ENCODE assay signal across 10 cellular contexts in the genomic region with DNA sequence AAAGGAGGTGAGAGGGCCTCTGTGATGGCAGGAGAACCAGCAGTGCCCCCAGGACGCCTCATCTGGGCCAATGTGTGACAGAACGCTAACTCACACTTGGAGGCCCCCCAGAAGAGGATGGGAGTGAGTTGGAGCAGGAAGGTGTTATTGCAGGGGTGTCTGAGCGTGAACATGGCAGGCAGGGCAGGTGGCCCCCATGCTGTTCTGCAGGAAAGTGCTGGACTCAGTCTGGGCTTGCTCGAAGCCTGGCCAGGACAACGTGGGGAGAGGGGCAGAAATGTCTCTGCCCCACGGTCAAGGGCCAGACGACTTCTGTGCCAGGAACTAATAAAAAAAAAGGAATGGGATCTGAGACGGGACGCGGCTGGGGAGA. TPM values are rescaled to one million over a fixed set of nuclear protein-coding genes. Genes with fewer than 3 reads are reported as not detected.
DNase-seq lines count a peak whose midpoint lies in the region; ATAC-seq and TF ChIP-seq lines count a peak whose summit lies in the region.
"Had no signal": no experiment of that assay in that cellular context is flagged by ENCODE, and none has a peak within 500 bp of the region (broad histone marks: within the 10 kb centered on the region; RNA-seq: fewer than 3 reads in every experiment).

No MANE protein-coding gene starts in this region.

- no peak overlapping the region for H3K27ac ChIP-seq in CD4-positive, CD25-positive, alpha-beta regulatory T cell (ENCODE audit: insufficient read depth, low read length, poor library complexity, severe bottlenecking)
- H3K27ac ChIP-seq in OCI-LY1 (ENCODE audit: low read depth, low read length, poor library complexity, severe bottlenecking) = no peak overlapping the region
- no peak overlapping the region for H3K27ac ChIP-seq in endodermal cell (ENCODE audit: low read depth, low read length)
- H3K27ac ChIP-seq in ovary = peak overlapping the region; percentile 100
- H3K27ac ChIP-seq: HL-60 had no signal

- 56 to 60% methylated on average over 9 to 10 of the region's 10 CpGs for WGBS in endodermal cell (ENCODE audit: insufficient coverage in 1 of 2, insufficient read length in 1 of 2), 2 experiments
- WGBS in ovary, 3 donors = 57 to 65% (median 60%) methylated on average over 10 of the region's 10 CpGs

- peaks cover 68% of the 10 kb centered on the region for H3K27me3 Mint-ChIP-seq in CD4-positive, CD25-positive, alpha-beta regulatory T cell
- H3K27me3 Mint-ChIP-seq in endodermal cell (ENCODE audit: insufficient read depth) = peaks cover 87% of the 10 kb centered on the region

- no peak for TF ChIP-seq EP300 in ovary (IDR thresholded peaks at IDR 0.05)

- no peaks in the 10 kb centered on the region for H3K9me3 ChIP-seq in CD4-positive, CD25-positive, alpha-beta regulatory T cell (ENCODE audit: control insufficient read depth in 2 of 2, low read length in 2 of 2)
- H3K9me3 ChIP-seq in OCI-LY1 (ENCODE audit: low read length) (no peaks in the 10 kb centered on the region), endodermal cell (ENCODE audit: control insufficient read depth, low read length) (no peaks in the 10 kb centered on the region), ovary (no peaks in the 10 kb centered on the region)
- H3K9me3 ChIP-seq: colonic mucosa had no signal

- peak overlapping the region in 2 of 3 donors; percentile 68 to 85 for H3K27ac Mint-ChIP-seq in CD4-positive, CD25-positive, alpha-beta regulatory T cell
- no peak overlapping the region for H3K27ac Mint-ChIP-seq in endodermal cell

- TF ChIP-seq CTCF in OCI-LY1 (IDR thresholded peaks at IDR 0.05; ENCODE audit: low read length) (no peak), endodermal cell (conservative IDR thresholded peaks at IDR 0.05) (no peak), ovary (IDR thresholded peaks at IDR 0.05) (no peak)

- H3K9me2 ChIP-seq in OCI-LY1 (ENCODE audit: low read depth, low read length) = no peaks in the 10 kb centered on the region

- H4K20me1 ChIP-seq in OCI-LY1 (ENCODE audit: insufficient read depth, low read length) = no peaks in the 10 kb centered on the region

- peaks cover 25% of the 10 kb centered on the region for H3K4me1 ChIP-seq in CD4-positive, CD25-positive, alpha-beta regulatory T cell (ENCODE audit: control insufficient read depth, insufficient read depth, low read length, poor library complexity, severe bottlenecking)
- H3K4me1 ChIP-seq in OCI-LY1 (ENCODE audit: insufficient read depth, low read length, severe bottlenecking) = peaks cover 16% of the 10 kb centered on the region
- no peaks in the 10 kb centered on the region for H3K4me1 ChIP-seq in endodermal cell (ENCODE audit: control insufficient read depth, insufficient read depth, low read length)
- no peaks in the 10 kb centered on the region for H3K4me1 ChIP-seq in ovary (ENCODE audit: insufficient read depth)
- H3K4me1 ChIP-seq: colonic mucosa had no signal

- no peak for DNase-seq in CD4-positive, CD25-positive, alpha-beta regulatory T cell
- DNase-seq in endodermal cell (peak; percentile 51), ovary (peak; percentile 22 to 52 (median 45)), H4 (ENCODE audit: low spot score) (no peak), CD1c-positive myeloid dendritic cell (ENCODE audit: extremely low spot score) (no peak)
- DNase-seq: colonic mucosa had no signal

- no peak for TF ChIP-seq POLR2A in ovary (IDR thresholded peaks at IDR 0.05)

- H3K4me3 ChIP-seq in CD4-positive, CD25-positive, alpha-beta regulatory T cell (ENCODE audit: low read depth, low read length) = peak overlapping the region; percentile 48
- H3K4me3 ChIP-seq in OCI-LY1 (ENCODE audit: low read depth, low read length, poor library complexity, severe bottlenecking) (no peak overlapping the region), endodermal cell (ENCODE audit: low read length) (no peak overlapping the region), ovary (peak overlapping the region; percentile 64)

- H3K27me3 ChIP-seq in CD4-positive, CD25-positive, alpha-beta regulatory T cell (ENCODE audit: control insufficient read depth, insufficient read depth, low read length) = peaks cover 29% of the 10 kb centered on the region
- H3K27me3 ChIP-seq in OCI-LY1 (ENCODE audit: insufficient read depth, low read length) (0 out of 2 replicates have a peak, but pooled peaks cover 5% of the 10 kb centered on the region), endodermal cell (ENCODE audit: control insufficient read depth, insufficient read depth, low read length, poor library complexity, severe bottlenecking) (peaks cover 84% of the 10 kb centered on the region), ovary (no peaks in the 10 kb centered on the region)

- H2AFZ ChIP-seq in OCI-LY1 (ENCODE audit: low read length) = no peak overlapping the region

- no peaks in the 10 kb centered on the region for H3K36me3 Mint-ChIP-seq in CD4-positive, CD25-positive, alpha-beta regulatory T cell
- no peaks in the 10 kb centered on the region for H3K36me3 Mint-ChIP-seq in endodermal cell (ENCODE audit: low read depth)

- H3K36me3 ChIP-seq in CD4-positive, CD25-positive, alpha-beta regulatory T cell (ENCODE audit: control insufficient read depth, insufficient read depth, low read length) = no peaks in the 10 kb centered on the region
- H3K36me3 ChIP-seq in OCI-LY1 (ENCODE audit: insufficient read depth, low read length) = no peaks in the 10 kb centered on the region
- no peaks in the 10 kb centered on the region for H3K36me3 ChIP-seq in endodermal cell (ENCODE audit: control insufficient read depth, insufficient read depth, low read length)
- no peaks in the 10 kb centered on the region for H3K36me3 ChIP-seq in ovary
- H3K36me3 ChIP-seq: colonic mucosa had no signal

- H3K9me3 Mint-ChIP-seq in CD4-positive, CD25-positive, alpha-beta regulatory T cell = peaks cover 0 to 4% (median 0%) of the 10 kb centered on the region in 7 donors
- H3K9me3 Mint-ChIP-seq in endodermal cell = no peaks in the 10 kb centered on the region

- H3K79me2 ChIP-seq in OCI-LY1 (ENCODE audit: insufficient read depth, low read length) = no peaks in the 10 kb centered on the region

- peaks cover 0 to 30% (median 20%) of the 10 kb centered on the region in 4 donors for H3K4me1 Mint-ChIP-seq in CD4-positive, CD25-positive, alpha-beta regulatory T cell
- peaks cover 10% of the 10 kb centered on the region for H3K4me1 Mint-ChIP-seq in endodermal cell

- H3K9ac ChIP-seq in OCI-LY1 (ENCODE audit: low read length) (no peak overlapping the region), endodermal cell (ENCODE audit: extremely low read depth, low read length, poor library complexity, severe bottlenecking) (no peak overlapping the region)

- peak overlapping the region; percentile 52; the same call in 1 of the 2 replicates for H3K4me2 ChIP-seq in OCI-LY1 (ENCODE audit: low read length)

- intact Hi-C loops in ovary (cut with DNase I) = loop anchor here in 2 of 4 donors (5.0 to 10.0 kb wide), 4 partner anchors 39 to 163 kb away; partner anchors contain the start of genes NOP56 (in 1 of the 2), PCED1A (in 1 of the 2) and VPS16 (in 1 of the 2)

- no peak for ATAC-seq in CD4-positive, CD25-positive, alpha-beta regulatory T cell (ENCODE audit: low read depth in 2 of 2)
- ATAC-seq in GM21526 (IDR thresholded peaks at IDR 0.05; ENCODE audit: low FRiP score, unreplicated experiment) (no peak), GM21786 (IDR thresholded peaks at IDR 0.05; ENCODE audit: unreplicated experiment) (no peak)

- peak overlapping the region; percentile 91 to 95 (median 93) for H3K4me3 Mint-ChIP-seq in CD4-positive, CD25-positive, alpha-beta regulatory T cell
- H3K4me3 Mint-ChIP-seq in endodermal cell = peak overlapping the region; percentile 71

- H3F3A ChIP-seq in OCI-LY1 (ENCODE audit: insufficient read depth, low read length) = no peaks in the 10 kb centered on the region

RNA-seq across cellular contexts. Expression of gene EBF4, which starts 0.9 kb away (rescaled TPM):
- 1.8 TPM for total RNA-seq in CD4-positive, CD25-positive, alpha-beta regulatory T cell
- under 1 TPM in 2 of 4 donors, not detected in 2; 0.36 to 0.76 TPM for polyA plus RNA-seq in CD4-positive, CD25-positive, alpha-beta regulatory T cell
- 10 to 100 TPM in 1 of 2 donors, 1 to 10 TPM in 1; 6.4 to 12.1 TPM for total RNA-seq in endodermal cell
- 17.5 TPM for polyA plus RNA-seq in endodermal cell (2013, experiment 1 of 2)
- 16.1 TPM for polyA plus RNA-seq in endodermal cell (2013, experiment 2 of 2)
- 10 to 100 TPM; 17.6 to 67.7 (median 55.5) TPM for total RNA-seq in ovary
- 10 to 100 TPM in 1 of 2 donors, 1 to 10 TPM in 1; 9.4 to 22.3 TPM for polyA plus RNA-seq in ovary
- 4.1 and 4.8 TPM in 2 replicates for total RNA-seq in H4 (2014; rRNA removed; shearing (Covaris generic))

RNA-seq across cellular contexts. Expression of gene IDH3B, which starts 27.6 kb away (rescaled TPM):
- total RNA-seq in CD4-positive, CD25-positive, alpha-beta regulatory T cell = 113 TPM
- 100 to 1,000 TPM; 106 to 117 (median 110) TPM for polyA plus RNA-seq in CD4-positive, CD25-positive, alpha-beta regulatory T cell
- total RNA-seq in endodermal cell (10 to 100 TPM; 89.9 to 91.7 TPM), ovary (10 to 100 TPM; 68.1 to 92.9 (median 85.9) TPM)
- 78.9 TPM for polyA plus RNA-seq in endodermal cell (2013, experiment 1 of 2)
- polyA plus RNA-seq in endodermal cell (2013, experiment 2 of 2) = 69.2 TPM
- polyA plus RNA-seq in ovary = 100 to 1,000 TPM in 1 of 2 donors, 10 to 100 TPM in 1; 85.6 to 105 TPM
- total RNA-seq in H4 (2014; rRNA removed; shearing (Covaris generic)) = 117 and 138 TPM in 2 replicates

RNA-seq across cellular contexts. Expression of gene NOP56, which starts 39.2 kb away (rescaled TPM):
- 249 TPM for total RNA-seq in CD4-positive, CD25-positive, alpha-beta regulatory T cell
- polyA plus RNA-seq in CD4-positive, CD25-positive, alpha-beta regulatory T cell = 100 to 1,000 TPM in 3 of 4 donors, 10 to 100 TPM in 1; 91.8 to 106 (median 103) TPM
- total RNA-seq in endodermal cell (100 to 1,000 TPM; 386 to 432 TPM), ovary (100 to 1,000 TPM in 5 of 7 donors, 10 to 100 TPM in 2; 62.0 to 181 (median 134) TPM)
- polyA plus RNA-seq in endodermal cell (2013, experiment 1 of 2) = 305 TPM
- 280 TPM for polyA plus RNA-seq in endodermal cell (2013, experiment 2 of 2)
- polyA plus RNA-seq in ovary = 100 to 1,000 TPM in 1 of 2 donors, 10 to 100 TPM in 1; 76.2 to 207 TPM
- 148 and 152 TPM in 2 replicates for total RNA-seq in H4 (2014; rRNA removed; shearing (Covaris generic))

Comparison
In these comparisons a context has a peak if more than half of its experiments do, and no peak if none do; other contexts are left out.
1. DNase-seq: peak in endodermal cell (single experiment) and ovary (5 of 5); none in CD4-positive, CD25-positive, alpha-beta regulatory T cell (0 of 3), H4 (single experiment) and CD1c-positive myeloid dendritic cell (single experiment).
2. H3K27ac ChIP-seq: peak in ovary (2 of 2); none in CD4-positive, CD25-positive, alpha-beta regulatory T cell (single experiment), OCI-LY1 (single experiment) and endodermal cell (single experiment).
3. H3K4me3 ChIP-seq: peak in CD4-positive, CD25-positive, alpha-beta regulatory T cell (single experiment) and ovary (single experiment); none in OCI-LY1 (single experiment) and endodermal cell (single experiment).